Comparison of ENCODE assay signal across 23 cellular contexts in genomic region chr2:162172802-162173201, GRCh38. TPM values are rescaled to one million over a fixed set of nuclear protein-coding genes. Genes with fewer than 3 reads are reported as not detected.
DNase-seq lines count a peak whose midpoint lies in the region; ATAC-seq and TF ChIP-seq lines count a peak whose summit lies in the region.
"Had no signal": no experiment of that assay in that cellular context is flagged by ENCODE, and none has a peak within 500 bp of the region (broad histone marks: within the 10 kb centered on the region; RNA-seq: fewer than 3 reads in every experiment).

No MANE protein-coding gene starts in this region.

- H3K4me1 Mint-ChIP-seq in activated T-cell treated with anti-CD3 and anti-CD28 coated beads, Interleukin-2, amount 50 U/mL, for 4 hours (ENCODE audit: low read depth) = no peaks in the 10 kb centered on the region
- no peaks in the 10 kb centered on the region for H3K4me1 Mint-ChIP-seq in endodermal cell
- H3K4me1 Mint-ChIP-seq: IgD-negative memory B cell had no signal

- H3K27ac Mint-ChIP-seq in endodermal cell = no peak overlapping the region
- H3K27ac Mint-ChIP-seq: CD4-positive, alpha-beta T cell; IgD-negative memory B cell had no signal

- no peaks in the 10 kb centered on the region for H3K36me3 ChIP-seq in PC-3 (ENCODE audit: low read depth, low read length)
- H3K36me3 ChIP-seq in smooth muscle cell (ENCODE audit: low read depth) = no peaks in the 10 kb centered on the region
- H3K36me3 ChIP-seq in endodermal cell (ENCODE audit: control insufficient read depth, insufficient read depth, low read length) = no peaks in the 10 kb centered on the region

- DNase-seq in activated T-cell treated with anti-CD3 and anti-CD28 coated beads, Interleukin-2, amount 50 U/mL, for 4 hours = no peak
- DNase-seq in activated T-cell treated with anti-CD3 and anti-CD28 coated beads for 4 hours = no peak
- DNase-seq in HS-5 (ENCODE audit: low read depth) = peak; percentile 24
- DNase-seq in PC-3 = no peak
- DNase-seq in smooth muscle cell (lab: John Stamatoyannopoulos, UW; ENCODE audit: unreplicated experiment) = no peak
- no peak for DNase-seq in endodermal cell
- DNase-seq: Caco-2; CD4-positive, alpha-beta T cell; HCEC 1CT; Karpas-422; NCI-H1048; NCI-H146; NCI-H2029 treated with DMSO at 0.1 percent for 48 hours; NCI-H524 treated with DMSO at 0.1 percent for 48 hours; SHP77 had no signal

- H3K4me2 ChIP-seq in PC-3 (ENCODE audit: low read length) (no peak overlapping the region), smooth muscle cell (no peak overlapping the region)
- H3K4me2 ChIP-seq: A549 had no signal

- H3K79me2 ChIP-seq in PC-3 (ENCODE audit: low read length) (no peaks in the 10 kb centered on the region), smooth muscle cell (ENCODE audit: low read depth) (no peaks in the 10 kb centered on the region)

- CTCF ChIA-PET in PC-3 (lab: Charles Lee) = no interaction called here

- no peaks in the 10 kb centered on the region for H3K36me3 Mint-ChIP-seq in activated T-cell treated with anti-CD3 and anti-CD28 coated beads, Interleukin-2, amount 50 U/mL, for 4 hours (ENCODE audit: insufficient read depth)
- no peaks in the 10 kb centered on the region for H3K36me3 Mint-ChIP-seq in endodermal cell (ENCODE audit: low read depth)
- H3K36me3 Mint-ChIP-seq: IgD-negative memory B cell had no signal

- BruUV-seq in PC-3 (replicated peaks; lab: Mats Ljungman, UMichigan) = no TSS peak

- no peak overlapping the region for H3K4me3 Mint-ChIP-seq in activated T-cell treated with anti-CD3 and anti-CD28 coated beads, Interleukin-2, amount 50 U/mL, for 4 hours
- no peak overlapping the region for H3K4me3 Mint-ChIP-seq in endodermal cell
- H3K4me3 Mint-ChIP-seq: CD4-positive, alpha-beta T cell; IgD-negative memory B cell had no signal

- H3K9me2 ChIP-seq in PC-3 (replicated peaks; ENCODE audit: low read length) = no peaks in the 10 kb centered on the region; the same call in 1 of the 2 replicates

- ATAC-seq in activated T-cell treated with anti-CD3 and anti-CD28 coated beads, Interleukin-2, amount 50 U/mL, for 4 hours = peak; percentile 38 to 62
- peak; percentile 38; the same call in 1 of the 2 replicates for ATAC-seq in PC-3
- no peak for ATAC-seq in GM21360 (IDR thresholded peaks at IDR 0.05; ENCODE audit: unreplicated experiment)
- ATAC-seq: A549, GM12878 had no signal

- TF ChIP-seq CTCF in PC-3 (conservative IDR thresholded peaks at IDR 0.05; ENCODE audit: low read depth, low read length) (no peak), smooth muscle cell (IDR thresholded peaks at IDR 0.05; ENCODE audit: borderline replicate concordance, insufficient read depth, poor library complexity, severe bottlenecking) (no peak), endodermal cell (conservative IDR thresholded peaks at IDR 0.05) (no peak)

- 37% methylated on average over 1 of the region's 1 CpG for WGBS in smooth muscle cell (ENCODE audit: low lambda C conversion rate)
- 81 to 86% methylated on average over 1 of the region's 1 CpG for WGBS in endodermal cell (ENCODE audit: insufficient coverage in 1 of 2, insufficient read length in 1 of 2), 2 experiments

- H3K27ac ChIP-seq in PC-3 (ENCODE audit: low read length) (no peak overlapping the region), smooth muscle cell (ENCODE audit: low read depth) (peak overlapping the region; percentile 55), endodermal cell (ENCODE audit: low read depth, low read length) (no peak overlapping the region)
- H3K27ac ChIP-seq: A549, SK-N-MC had no signal

- no peaks in the 10 kb centered on the region for H3K27me3 ChIP-seq in PC-3 (ENCODE audit: low read length)
- no peaks in the 10 kb centered on the region for H3K27me3 ChIP-seq in smooth muscle cell (ENCODE audit: low read depth)
- no peaks in the 10 kb centered on the region for H3K27me3 ChIP-seq in endodermal cell (ENCODE audit: control insufficient read depth, insufficient read depth, low read length, poor library complexity, severe bottlenecking)

- H2AFZ ChIP-seq in PC-3 (ENCODE audit: low read length) = no peak overlapping the region
- no peak overlapping the region for H2AFZ ChIP-seq in smooth muscle cell (ENCODE audit: low read depth)

- H3F3A ChIP-seq in PC-3 (ENCODE audit: low read length, unreplicated experiment) (no peaks in the 10 kb centered on the region), smooth muscle cell (ENCODE audit: low read depth) (no peaks in the 10 kb centered on the region)

- H3K9me3 ChIP-seq in PC-3 (ENCODE audit: low read length) (no peaks in the 10 kb centered on the region), smooth muscle cell (replicated peaks; ENCODE audit: low read depth) (no peaks in the 10 kb centered on the region), endodermal cell (ENCODE audit: control insufficient read depth, low read length) (no peaks in the 10 kb centered on the region)
- H3K9me3 ChIP-seq: A549, Caco-2 had no signal

- H3K9me3 Mint-ChIP-seq in activated T-cell treated with anti-CD3 and anti-CD28 coated beads, Interleukin-2, amount 50 U/mL, for 4 hours = no peaks in the 10 kb centered on the region
- H3K9me3 Mint-ChIP-seq in endodermal cell = no peaks in the 10 kb centered on the region
- H3K9me3 Mint-ChIP-seq: CD4-positive, alpha-beta T cell; IgD-negative memory B cell had no signal

- intact Hi-C loops in PC-3 (cut with micrococcal nuclease) = no loop called here

- H3K9ac ChIP-seq in PC-3 (ENCODE audit: low read length) (no peak overlapping the region), smooth muscle cell (ENCODE audit: low read depth) (no peak overlapping the region), endodermal cell (ENCODE audit: extremely low read depth, low read length, poor library complexity, severe bottlenecking) (no peak overlapping the region)

- H3K27me3 Mint-ChIP-seq in activated T-cell treated with anti-CD3 and anti-CD28 coated beads, Interleukin-2, amount 50 U/mL, for 4 hours (ENCODE audit: low read depth) = peaks cover 22% of the 10 kb centered on the region
- H3K27me3 Mint-ChIP-seq in endodermal cell (ENCODE audit: insufficient read depth) = no peaks in the 10 kb centered on the region

- H3K4me1 ChIP-seq in PC-3 (ENCODE audit: insufficient read depth, low read length) (no peaks in the 10 kb centered on the region), smooth muscle cell (ENCODE audit: low read depth) (no peaks in the 10 kb centered on the region), endodermal cell (ENCODE audit: control insufficient read depth, insufficient read depth, low read length) (no peaks in the 10 kb centered on the region)
- H3K4me1 ChIP-seq: A549, Caco-2 had no signal

- POLR2A ChIA-PET in PC-3 (lab: Charles Lee; ENCODE audit: unreplicated experiment) = no interaction called here

- H3K4me3 ChIP-seq in PC-3 (ENCODE audit: low read length) (no peak overlapping the region), smooth muscle cell (no peak overlapping the region), endodermal cell (ENCODE audit: low read length) (no peak overlapping the region)
- H3K4me3 ChIP-seq: A549, GM12878, SK-N-MC had no signal

- H4K20me1 ChIP-seq in PC-3 (ENCODE audit: low read length) (no peaks in the 10 kb centered on the region), smooth muscle cell (ENCODE audit: low read depth) (no peaks in the 10 kb centered on the region)

RNA-seq across cellular contexts. Expression of gene GCG, which starts 20.8 kb away (rescaled TPM):
- not detected for total RNA-seq in activated T-cell treated with anti-CD3 and anti-CD28 coated beads, Interleukin-2, amount 50 U/mL, for 4 hours
- total RNA-seq in PC-3 (2014; rRNA removed) (not detected in 2 replicates), smooth muscle cell (not detected in 2 replicates), endodermal cell (not detected)
- not detected in 2 replicates for polyA plus RNA-seq in smooth muscle cell
- polyA plus RNA-seq in endodermal cell (2013, experiment 1 of 2) = 0.28 TPM
- 0.50 TPM for polyA plus RNA-seq in endodermal cell (2013, experiment 2 of 2)
- total RNA-seq: Caco-2; CD4-positive, alpha-beta T cell; GM12878; MCF 10A; OCI-LY7 had no signal
- polyA plus RNA-seq: A549, BJ, GM12878, IgD-negative memory B cell had no signal
